19 cellular contexts compared by ENCODE assay signal in genomic region chr2:202933139-202933510, GRCh38. TPM values are rescaled to one million over a fixed set of nuclear protein-coding genes. Genes with fewer than 3 reads are reported as not detected.
DNase-seq lines count a peak whose midpoint lies in the region; ATAC-seq and TF ChIP-seq lines count a peak whose summit lies in the region.
"Had no signal": no experiment of that assay in that cellular context is flagged by ENCODE, and none has a peak within 500 bp of the region (broad histone marks: within the 10 kb centered on the region; RNA-seq: fewer than 3 reads in every experiment).

No MANE protein-coding gene starts in this region.

- H3K36me3 ChIP-seq in ACC112 (ENCODE audit: insufficient read depth, low read length) (no peaks in the 10 kb centered on the region), IMR-90 (ENCODE audit: control insufficient read depth, insufficient read depth, low read length) (peaks cover 5% of the 10 kb centered on the region; the same call in 1 of the 2 replicates), adipocyte (ENCODE audit: control insufficient read depth, insufficient read depth, low read length, severe bottlenecking) (no peaks in the 10 kb centered on the region), mesenchymal stem cell (ENCODE audit: control insufficient read depth in 1 of 2, insufficient read depth in 2 of 2, low read depth in 1 of 2, low read length in 2 of 2) (peaks cover 6 to 11% of the 10 kb centered on the region in 2 experiments)

- no peak overlapping the region for H3K56ac ChIP-seq in IMR-90 (ENCODE audit: extremely low read depth, insufficient read depth, low read length)

- H2BK15ac ChIP-seq in IMR-90 (ENCODE audit: low read depth, low read length), result peak overlapping the region; percentile 26; the same call in 1 of the 3 replicates
- no peak overlapping the region for H2BK15ac ChIP-seq in mesenchymal stem cell (ENCODE audit: low read depth, poor library complexity, severe bottlenecking)

- in situ Hi-C loops in IMR-90 (cut with MboI; ENCODE audit: low sequenced_read_pairs), result no loop called here

- H3K27me3 ChIP-seq in ACC112 (ENCODE audit: insufficient read depth, low read length) (no peaks in the 10 kb centered on the region), IMR-90 (ENCODE audit: control insufficient read depth, insufficient read depth, low read length) (no peaks in the 10 kb centered on the region), adipocyte (replicated peaks; ENCODE audit: control insufficient read depth, insufficient read depth, low read length) (no peaks in the 10 kb centered on the region), mesenchymal stem cell (ENCODE audit: control insufficient read depth in 1 of 2, insufficient read depth in 1 of 2, low read length in 2 of 2) (no peaks in the 10 kb centered on the region)

- H2AFZ ChIP-seq in ACC112 (ENCODE audit: low read length, unreplicated experiment), result no peak overlapping the region
- peak overlapping the region; percentile 78 for H2AFZ ChIP-seq in IMR-90 (replicated peaks; ENCODE audit: low read length, poor library complexity)
- no peak overlapping the region for H2AFZ ChIP-seq in mesenchymal stem cell (ENCODE audit: low read depth, low read length)

- dilution Hi-C loops in IMR-90 (cut with HindIII; ENCODE audit: low sequenced_read_pairs, unreplicated experiment), result no loop called here

- H3K27me3 Mint-ChIP-seq in T-cell, result no peaks in the 10 kb centered on the region
- H3K27me3 Mint-ChIP-seq: B cell; CD4-positive, alpha-beta T cell had no signal

- BruUV-seq in IMR-90 (replicated peaks; lab: Mats Ljungman, UMichigan), result no TSS peak

- ATAC-seq in IMR-90 (ENCODE audit: low read depth), result peak; percentile 35; the same call in 1 of the 2 replicates
- no peak for ATAC-seq in T-cell (replicated peaks in 1 of 4)

- H3K79me1 ChIP-seq in IMR-90 (ENCODE audit: low read depth in 1 of 2, low read length in 2 of 2) (peaks cover 0 to 5% of the 10 kb centered on the region in 2 experiments; a peak in 1 of 4 replicates), mesenchymal stem cell (replicated peaks; ENCODE audit: low read length, poor library complexity, severe bottlenecking) (peaks cover 2% of the 10 kb centered on the region)

- peaks cover 12% of the 10 kb centered on the region; the same call in 1 of the 2 replicates for H3K9me1 ChIP-seq in IMR-90 (ENCODE audit: insufficient read depth, low read length)

- H3K9me3 Mint-ChIP-seq in T-cell, result no peaks in the 10 kb centered on the region
- H3K9me3 Mint-ChIP-seq: CD4-positive, alpha-beta T cell had no signal

- no peaks in the 10 kb centered on the region for H4K20me1 ChIP-seq in IMR-90 (ENCODE audit: insufficient read depth, low read length)

- H3K23ac ChIP-seq in IMR-90 (ENCODE audit: low read depth, low read length) (0 out of 2 replicates have a peak overlapping the region, but pooled peaks have one; percentile 33), mesenchymal stem cell (ENCODE audit: low read length in 2 of 2) (no peak overlapping the region)

- H3K4me2 ChIP-seq in IMR-90 (ENCODE audit: low read depth, low read length) (no peak overlapping the region), mesenchymal stem cell (ENCODE audit: low read length, poor library complexity, severe bottlenecking) (no peak overlapping the region)
- H3K4me2 ChIP-seq: SK-N-SH had no signal

- no peak overlapping the region for H3K4me3 Mint-ChIP-seq in T-cell
- H3K4me3 Mint-ChIP-seq: B cell; CD4-positive, alpha-beta T cell had no signal

- H2BK120ac ChIP-seq in IMR-90 (ENCODE audit: low read depth, low read length), result no peak overlapping the region
- no peak overlapping the region for H2BK120ac ChIP-seq in mesenchymal stem cell (ENCODE audit: low read depth, low read length)

- H3K4me3 ChIP-seq in ACC112 (ENCODE audit: low read depth, low read length) (no peak overlapping the region), IMR-90 (ENCODE audit: insufficient read depth, low read depth, low read length) (no peak overlapping the region), adipocyte (ENCODE audit: low read length) (peak overlapping the region; percentile 69), mesenchymal stem cell (ENCODE audit: insufficient read depth in 1 of 2, low read depth in 1 of 2, low read length in 2 of 2) (peak overlapping the region in 1 of 2 experiments; percentile 37)

- no peak for TF ChIP-seq POLR2A in IMR-90 (IDR thresholded peaks at IDR 0.05; ENCODE audit: low read depth, low read length)

- WGBS in IMR-90 (ENCODE audit: extremely low coverage in 2 of 2, insufficient read length in 1 of 2), 2 experiments, result no CpG with 5 or more reads among the region's 5 CpGs
- 95% methylated on average over 5 of the region's 5 CpGs for WGBS in mesenchymal stem cell

- H2AK5ac ChIP-seq in IMR-90 (ENCODE audit: low read depth, low read length), result peak overlapping the region; percentile 8; the same call in 1 of the 2 replicates
- H2AK5ac ChIP-seq in mesenchymal stem cell (ENCODE audit: low read length, severe bottlenecking), result no peak overlapping the region

- H2BK5ac ChIP-seq in IMR-90 (ENCODE audit: low read depth, low read length, poor library complexity, severe bottlenecking) (no peak overlapping the region), mesenchymal stem cell (ENCODE audit: low read depth, low read length, poor library complexity, severe bottlenecking) (no peak overlapping the region)

- H4K8ac ChIP-seq in IMR-90 (ENCODE audit: low read depth in 2 of 2, low read length in 2 of 2) (no peak overlapping the region; a peak in 1 of 4 replicates), mesenchymal stem cell (ENCODE audit: low read length) (no peak overlapping the region)

- peak overlapping the region; percentile 78 for H2AK9ac ChIP-seq in IMR-90 (replicated peaks; ENCODE audit: low read depth, low read length, poor library complexity)

- H3K27ac ChIP-seq in ACC112 (ENCODE audit: low read depth, low read length) (0 out of 2 replicates have a peak overlapping the region, but pooled peaks have one; percentile 1), IMR-90 (ENCODE audit: insufficient read depth, low read length) (no peak overlapping the region), mesenchymal stem cell (ENCODE audit: low read length, poor library complexity, severe bottlenecking) (no peak overlapping the region)

- H3K4me1 ChIP-seq in ACC112 (ENCODE audit: control insufficient read depth, insufficient read depth, low read length, unreplicated experiment) (peaks cover 11% of the 10 kb centered on the region), IMR-90 (ENCODE audit: control insufficient read depth, insufficient read depth, low read length) (0 out of 2 replicates have a peak, but pooled peaks cover 1% of the 10 kb centered on the region), adipocyte (ENCODE audit: control insufficient read depth, insufficient read depth, low read length) (peaks cover 28% of the 10 kb centered on the region), mesenchymal stem cell (ENCODE audit: control insufficient read depth, insufficient read depth, low read depth, low read length) (peaks cover 8% of the 10 kb centered on the region)

- peaks cover 0 to 13% (median 3%) of the 10 kb centered on the region in 3 donors for H3K4me1 Mint-ChIP-seq in T-cell
- H3K4me1 Mint-ChIP-seq: B cell had no signal

- H3K14ac ChIP-seq in IMR-90 (replicated peaks; ENCODE audit: low read depth, low read length) (peak overlapping the region; percentile 45; the same call in 1 of the 2 replicates), mesenchymal stem cell (ENCODE audit: low read length in 2 of 2) (no peak overlapping the region)

- H3K9me3 ChIP-seq in IMR-90 (ENCODE audit: control insufficient read depth, insufficient read depth, low read length), result no peaks in the 10 kb centered on the region
- H3K9me3 ChIP-seq in adipocyte (ENCODE audit: control insufficient read depth, low read length), result no peaks in the 10 kb centered on the region
- no peaks in the 10 kb centered on the region for H3K9me3 ChIP-seq in mesenchymal stem cell (ENCODE audit: control insufficient read depth, low read length)
- H3K9me3 ChIP-seq: SK-N-SH had no signal

- H4K5ac ChIP-seq in IMR-90 (ENCODE audit: low read depth, low read length), result peak overlapping the region; percentile 20; the same call in 1 of the 2 replicates

- H3K18ac ChIP-seq in IMR-90 (ENCODE audit: low read depth, low read length), result no peak overlapping the region
- H3K18ac ChIP-seq in mesenchymal stem cell (ENCODE audit: low read depth in 1 of 2, low read length in 2 of 2), result no peak overlapping the region

- H2BK12ac ChIP-seq in mesenchymal stem cell (ENCODE audit: low read length in 2 of 2), result peak overlapping the region in 1 of 2 experiments; percentile 45

- no peak overlapping the region; the same call in 1 of the 2 replicates for H4K91ac ChIP-seq in IMR-90 (ENCODE audit: insufficient read depth, low read depth, low read length)
- H4K91ac ChIP-seq in mesenchymal stem cell (ENCODE audit: low read length), result no peak overlapping the region

- POLR2A ChIA-PET in IMR-90 (lab: Charles Lee; ENCODE audit: unreplicated experiment) (no interaction called here), T-cell (lab: Charles Lee) (no interaction called here)

- CTCF ChIA-PET in IMR-90 (lab: Yijun Ruan, JAX) (no interaction called here), T-cell (lab: Charles Lee) (no interaction called here)

- no peak overlapping the region for H2BK20ac ChIP-seq in IMR-90 (ENCODE audit: low read depth, low read length)

- H3K9ac ChIP-seq in IMR-90 (ENCODE audit: low read depth, low read length) (no peak overlapping the region), adipocyte (ENCODE audit: low read length) (peak overlapping the region; percentile 65), mesenchymal stem cell (ENCODE audit: low read length) (peak overlapping the region; percentile 48)
- H3K9ac ChIP-seq: SK-N-SH had no signal

- intact Hi-C loops in IMR-90 (cut with micrococcal nuclease), result no loop called here

- DNase-seq in IMR-90, result no peak
- DNase-seq in adipocyte (ENCODE audit: low read depth), result no peak
- DNase-seq in mesenchymal stem cell, result no peak
- DNase-seq in midbrain (lab: John Stamatoyannopoulos, UW), result no peak
- DNase-seq in DMS79 (lab: John Stamatoyannopoulos, UW), result no peak
- no peak for DNase-seq in stimulated activated CD4-positive, alpha-beta T cell treated with anti-CD3 and anti-CD28 coated beads, Interleukin-15, amount 100 ng/mL, for 24 hours
- DNase-seq in T-cell, result no peak
- DNase-seq: Calu3; CD4-positive, alpha-beta T cell; DND-41; GDM1; KBM-7; NCI-H1105; NCI-H187 treated with DMSO at 0.1 percent for 48 hours; NCI-H2171; NCI-H510A; SK-N-SH had no signal

- H3K79me2 ChIP-seq in ACC112 (ENCODE audit: control insufficient read depth, insufficient read depth, low read length, unreplicated experiment), result no peaks in the 10 kb centered on the region

- no peak overlapping the region for H3K27ac Mint-ChIP-seq in T-cell
- H3K27ac Mint-ChIP-seq: B cell; CD4-positive, alpha-beta T cell had no signal

- no peak for TF ChIP-seq RAD21 in IMR-90 (IDR thresholded peaks at IDR 0.05; ENCODE audit: low read length)

- TF ChIP-seq CTCF in IMR-90 (conservative IDR thresholded peaks at IDR 0.05; ENCODE audit: low read depth, low read length), result no peak

- peaks cover 52% of the 10 kb centered on the region for H3K36me3 Mint-ChIP-seq in T-cell

- H3K4ac ChIP-seq in IMR-90 (ENCODE audit: low read depth, low read length), result peak overlapping the region; percentile 29; the same call in 1 of the 2 replicates
- H3K4ac ChIP-seq in mesenchymal stem cell (ENCODE audit: low read depth in 1 of 2, low read length in 2 of 2), result no peak overlapping the region

RNA-seq across cellular contexts. Expression of gene CARF, which starts 21.1 kb away (rescaled TPM):
- 3.1 and 5.6 TPM in 2 replicates for total RNA-seq in IMR-90 (2012; rRNA removed)
- 2.4 and 2.7 TPM in 2 replicates for polyA plus RNA-seq in IMR-90 (2012; rRNA removed)
- polyA plus RNA-seq in IMR-90 (2012; cell fraction: cytosol; rRNA removed), result 0.28 and 0.35 TPM in 2 replicates
- 0.89 and 12.0 TPM in 2 replicates for polyA plus RNA-seq in IMR-90 (2012; cell fraction: nucleus; rRNA removed; ENCODE audit: low replicate concordance)
- polyA plus RNA-seq in mesenchymal stem cell (2013, experiment 1 of 2), result 3.6 TPM
- polyA plus RNA-seq in mesenchymal stem cell (2013, experiment 2 of 2), result 3.0 TPM
- total RNA-seq in T-cell, result 10 to 100 TPM; 13.3 to 20.9 (median 17.0) TPM

RNA-seq across cellular contexts. Expression of gene WDR12, which starts 21.7 kb away (rescaled TPM):
- total RNA-seq in IMR-90 (2012; rRNA removed) (8.6 and 12.2 TPM in 2 replicates), T-cell (10 to 100 TPM; 10.3 to 34.5 (median 27.5) TPM)
- 11.1 and 17.0 TPM in 2 replicates for polyA plus RNA-seq in IMR-90 (2012; rRNA removed)
- polyA plus RNA-seq in IMR-90 (2012; cell fraction: cytosol; rRNA removed), result 1.4 and 2.0 TPM in 2 replicates
- polyA plus RNA-seq in IMR-90 (2012; cell fraction: nucleus; rRNA removed; ENCODE audit: low replicate concordance), result 2.6 and 13.2 TPM in 2 replicates
- polyA plus RNA-seq in mesenchymal stem cell (2013, experiment 1 of 2), result 24.2 TPM
- polyA plus RNA-seq in mesenchymal stem cell (2013, experiment 2 of 2), result 26.0 TPM
